13 cellular contexts compared by ENCODE assay signal in the genomic region with DNA sequence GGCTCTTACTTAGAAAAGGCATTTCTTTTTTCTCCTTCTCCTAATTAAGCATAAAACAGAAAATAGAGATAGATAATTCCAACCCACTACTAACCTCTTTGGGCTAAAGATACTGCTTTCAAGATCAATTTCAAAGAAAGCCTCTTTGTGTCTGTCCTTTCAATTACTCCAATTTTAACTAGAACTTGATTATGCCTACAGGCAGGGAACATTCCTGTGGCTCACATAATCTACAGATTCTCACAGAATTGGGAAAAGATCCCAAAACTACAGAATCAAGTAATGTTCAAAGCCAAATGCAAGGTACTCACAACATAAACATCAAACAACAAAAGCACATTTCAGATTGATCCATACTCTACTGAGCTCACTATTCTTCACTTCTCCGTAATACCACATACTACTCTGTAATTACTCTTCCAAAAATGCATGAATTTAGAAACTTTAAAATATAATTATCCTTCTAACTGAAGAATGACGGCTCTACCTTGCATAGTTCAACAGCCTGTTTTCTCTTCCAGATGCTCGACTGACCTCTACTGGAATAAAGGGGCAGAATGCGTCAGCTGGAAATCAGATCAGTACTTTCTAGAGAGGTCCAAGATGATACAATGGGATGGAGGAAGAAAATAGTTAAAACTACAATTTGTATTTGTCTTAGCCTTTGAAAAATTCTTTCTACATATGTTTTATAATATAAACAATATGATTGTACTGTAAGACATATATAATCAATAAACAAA. TPM values are rescaled to one million over a fixed set of nuclear protein-coding genes. Genes with fewer than 3 reads are reported as not detected.
DNase-seq lines count a peak whose midpoint lies in the region; ATAC-seq and TF ChIP-seq lines count a peak whose summit lies in the region.
"Had no signal": no experiment of that assay in that cellular context is flagged by ENCODE, and none has a peak within 500 bp of the region (broad histone marks: within the 10 kb centered on the region; RNA-seq: fewer than 3 reads in every experiment).

No MANE protein-coding gene starts in this region.

- no peaks in the 10 kb centered on the region for H3K9me2 ChIP-seq in SK-N-SH

- 71% methylated on average over 4 of the region's 4 CpGs for WGBS in SK-N-SH (ENCODE audit: low lambda C conversion rate)
- WGBS in sigmoid colon, 2 donors, result 82 to 86% methylated on average over 4 of the region's 4 CpGs

- H3K4me3 ChIP-seq in SK-N-SH (ENCODE audit: low read depth in 2 of 2, low read length in 1 of 2), result no peak overlapping the region
- no peak overlapping the region for H3K4me3 ChIP-seq in fibroblast of lung (replicated peaks in 1 of 4; ENCODE audit: control extremely low read depth in 1 of 4, insufficient read depth in 1 of 4, low read depth in 3 of 4, low read length in 4 of 4)
- H3K4me3 ChIP-seq in sigmoid colon, result no peak overlapping the region
- H3K4me3 ChIP-seq: esophagus muscularis mucosa had no signal

- no peak for TF ChIP-seq EP300 in SK-N-SH (IDR thresholded peaks at IDR 0.05; ENCODE audit: borderline replicate concordance in 1 of 2, low read depth in 1 of 2, low read length in 1 of 2)
- TF ChIP-seq EP300 in sigmoid colon (IDR thresholded peaks at IDR 0.05), result no peak

- H3K9me3 ChIP-seq in SK-N-SH (no peaks in the 10 kb centered on the region), fibroblast of lung (ENCODE audit: control insufficient read depth, insufficient read depth, low read depth, low read length) (no peaks in the 10 kb centered on the region), sigmoid colon (no peaks in the 10 kb centered on the region)
- H3K9me3 ChIP-seq: esophagus muscularis mucosa had no signal

- H3K27me3 ChIP-seq in SK-N-SH (ENCODE audit: insufficient read depth) (no peaks in the 10 kb centered on the region), fibroblast of lung (ENCODE audit: control insufficient read depth, insufficient read depth, low read length) (no peaks in the 10 kb centered on the region), sigmoid colon (no peaks in the 10 kb centered on the region)
- H3K27me3 ChIP-seq: esophagus muscularis mucosa had no signal

- TF ChIP-seq POLR2A in sigmoid colon (IDR thresholded peaks at IDR 0.05), result no peak

- TF ChIP-seq RAD21 in SK-N-SH (IDR thresholded peaks at IDR 0.05; ENCODE audit: low read length), result peak; percentile 71

- intact Hi-C loops in sigmoid colon (cut with DNase I), result no loop called here
- intact Hi-C loops in left colon (cut with DNase I, micrococcal nuclease), result no loop called here

- no peak for ATAC-seq in SK-N-SH treated with all-trans-retinoic acid at 6 μM for 48 hours
- no peak for ATAC-seq in left colon

- H3K79me2 ChIP-seq in SK-N-SH (ENCODE audit: insufficient read depth), result peaks cover 81% of the 10 kb centered on the region
- peaks cover 26% of the 10 kb centered on the region for H3K79me2 ChIP-seq in fibroblast of lung (ENCODE audit: control insufficient read depth, insufficient read depth, low read length)

- H2AFZ ChIP-seq in SK-N-SH (ENCODE audit: low read depth) (no peak overlapping the region), fibroblast of lung (ENCODE audit: low read length) (no peak overlapping the region)

- H3F3A ChIP-seq in SK-N-SH (replicated peaks; ENCODE audit: insufficient read depth), result no peaks in the 10 kb centered on the region

- TF ChIP-seq CTCF in SK-N-SH (IDR thresholded peaks at IDR 0.05) (peak; percentile 65), RWPE1 (conservative IDR thresholded peaks at IDR 0.05; ENCODE audit: low read depth) (peak; percentile 69), fibroblast of lung (conservative IDR thresholded peaks at IDR 0.05 in 1 of 2, IDR thresholded peaks at IDR 0.05 in 1 of 2; ENCODE audit: low read depth in 1 of 2, low read length in 2 of 2) (peak; percentile 58 to 59), sigmoid colon (IDR thresholded peaks at IDR 0.05) (no peak)

- H4K20me1 ChIP-seq in SK-N-SH (ENCODE audit: insufficient read depth), result 0 out of 2 replicates have a peak, but pooled peaks cover 4% of the 10 kb centered on the region
- peaks cover 2% of the 10 kb centered on the region for H4K20me1 ChIP-seq in fibroblast of lung (ENCODE audit: control insufficient read depth, extremely low read depth, insufficient read depth, low read length)

- DNase-seq in SK-N-SH (no peak), RWPE1 (ENCODE audit: low spot score) (peak; percentile 50), fibroblast of lung (ENCODE audit: low read depth in 2 of 2) (peak; percentile 18 to 39), renal cortical epithelial cell (ENCODE audit: low read depth) (peak; percentile 11), sigmoid colon (no peak), left colon (no peak)
- no peak for DNase-seq in effector CD4-positive, alpha-beta T cell
- DNase-seq: activated CD4-positive, alpha-beta memory T cell treated with anti-CD3 and anti-CD28 coated beads, Interleukin-2, amount 10 ng/mL, durations not matched to agents 7 days and 5 days; CD4-positive, CD25-positive, alpha-beta regulatory T cell; NCI-H1092 treated with DMSO at 0.1 percent for 48 hours; SHP77 treated with DMSO at 0.1 percent for 48 hours had no signal

- H3K4me2 ChIP-seq in SK-N-SH (no peak overlapping the region), fibroblast of lung (ENCODE audit: extremely low read depth, insufficient read depth, low read length) (no peak overlapping the region)

- POLR2A ChIA-PET in SK-N-SH (lab: Yijun Ruan, JAX), result interaction anchor here (0.8 kb wide), 1 partner anchor 9 kb away, joined by 3 read pairs; no protein-coding TSS in a partner anchor
- POLR2A ChIA-PET in RWPE1 (lab: Yijun Ruan, JAX; ENCODE audit: low non-redundant PET), result no interaction called here

- H3K4me1 ChIP-seq in SK-N-SH (ENCODE audit: control insufficient read depth in 1 of 2, insufficient read depth in 2 of 2, low read depth in 1 of 2, low read length in 1 of 2) (peaks cover 8 to 9% of the 10 kb centered on the region in 2 experiments), fibroblast of lung (ENCODE audit: control insufficient read depth, extremely low read depth, insufficient read depth, low read length) (peaks cover 2% of the 10 kb centered on the region), sigmoid colon (peaks cover 0 to 16% (median 12%) of the 10 kb centered on the region in 4 donors)

- H3K9ac ChIP-seq in SK-N-SH, result no peak overlapping the region
- no peak overlapping the region for H3K9ac ChIP-seq in fibroblast of lung (ENCODE audit: insufficient read depth, low read length)

- H3K36me3 ChIP-seq in SK-N-SH (replicated peaks in 1 of 2; ENCODE audit: control insufficient read depth in 1 of 2, insufficient read depth in 2 of 2, low read length in 1 of 2), result peaks cover 59% of the 10 kb centered on the region in 2 experiments
- H3K36me3 ChIP-seq in fibroblast of lung (ENCODE audit: control insufficient read depth, insufficient read depth, low read length), result no peaks in the 10 kb centered on the region
- H3K36me3 ChIP-seq in sigmoid colon, result peaks cover 0 to 18% (median 2%) of the 10 kb centered on the region in 4 donors

- H3K27ac ChIP-seq in SK-N-SH (ENCODE audit: low read depth in 2 of 2, low read length in 1 of 2) (no peak overlapping the region), RWPE1 (no peak overlapping the region), fibroblast of lung (ENCODE audit: insufficient read depth, low read length) (no peak overlapping the region), sigmoid colon (no peak overlapping the region)
- H3K27ac ChIP-seq: esophagus muscularis mucosa had no signal

- CTCF ChIA-PET in SK-N-SH (lab: Yijun Ruan, JAX), result interaction anchor here (0.8 to 3.9 kb wide), 9 partner anchors 9 to 793 kb away, joined by 3 to 31 read pairs (median 7); a partner anchor contains a TSS
- CTCF ChIA-PET in RWPE1 (lab: Yijun Ruan, JAX), result interaction anchor here (0.6 to 2.7 kb wide), 6 partner anchors 12 to 626 kb away, joined by 3 to 24 read pairs (median 4); no protein-coding TSS in a partner anchor

TF ChIP-seq in SK-N-SH, 30 proteins besides CTCF, POLR2A, EP300 and RAD21:
- TF ChIP-seq, protein P1, sequence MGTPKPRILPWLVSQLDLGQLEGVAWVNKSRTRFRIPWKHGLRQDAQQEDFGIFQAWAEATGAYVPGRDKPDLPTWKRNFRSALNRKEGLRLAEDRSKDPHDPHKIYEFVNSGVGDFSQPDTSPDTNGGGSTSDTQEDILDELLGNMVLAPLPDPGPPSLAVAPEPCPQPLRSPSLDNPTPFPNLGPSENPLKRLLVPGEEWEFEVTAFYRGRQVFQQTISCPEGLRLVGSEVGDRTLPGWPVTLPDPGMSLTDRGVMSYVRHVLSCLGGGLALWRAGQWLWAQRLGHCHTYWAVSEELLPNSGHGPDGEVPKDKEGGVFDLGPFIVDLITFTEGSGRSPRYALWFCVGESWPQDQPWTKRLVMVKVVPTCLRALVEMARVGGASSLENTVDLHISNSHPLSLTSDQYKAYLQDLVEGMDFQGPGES (IDR thresholded peaks at IDR 0.05; ENCODE audit: low read depth, low read length), result no peak
- TF ChIP-seq SMC3 (IDR thresholded peaks at IDR 0.05; ENCODE audit: low read depth, low read length) (peak; percentile 37; the same call in 1 of the 2 replicates), RCOR1 (IDR thresholded peaks at IDR 0.05; ENCODE audit: low read length) (no peak)
TF ChIP-seq in SK-N-SH: peak in this region for 1.

TF ChIP-seq in SK-N-SH treated with all-trans-retinoic acid at 6 μM for 48 hours, 23 proteins besides CTCF, POLR2A, EP300 and RAD21 (continues in another document):
- TF ChIP-seq, protein P2, sequence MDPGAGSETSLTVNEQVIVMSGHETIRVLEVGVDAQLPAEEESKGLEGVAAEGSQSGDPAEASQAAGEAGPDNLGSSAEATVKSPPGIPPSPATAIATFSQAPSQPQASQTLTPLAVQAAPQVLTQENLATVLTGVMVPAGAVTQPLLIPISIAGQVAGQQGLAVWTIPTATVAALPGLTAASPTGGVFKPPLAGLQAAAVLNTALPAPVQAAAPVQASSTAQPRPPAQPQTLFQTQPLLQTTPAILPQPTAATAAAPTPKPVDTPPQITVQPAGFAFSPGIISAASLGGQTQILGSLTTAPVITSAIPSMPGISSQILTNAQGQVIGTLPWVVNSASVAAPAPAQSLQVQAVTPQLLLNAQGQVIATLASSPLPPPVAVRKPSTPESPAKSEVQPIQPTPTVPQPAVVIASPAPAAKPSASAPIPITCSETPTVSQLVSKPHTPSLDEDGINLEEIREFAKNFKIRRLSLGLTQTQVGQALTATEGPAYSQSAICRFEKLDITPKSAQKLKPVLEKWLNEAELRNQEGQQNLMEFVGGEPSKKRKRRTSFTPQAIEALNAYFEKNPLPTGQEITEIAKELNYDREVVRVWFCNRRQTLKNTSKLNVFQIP (CRISPR knock-in tag; IDR thresholded peaks at IDR 0.05; ENCODE audit: borderline replicate concordance, low read depth), result no peak

RNA-seq across cellular contexts. Expression of a gene that starts 3.9 kb away (rescaled TPM):
- polyA plus RNA-seq in SK-N-SH (2012; rRNA removed) (6.1 and 12.0 TPM in 2 replicates), fibroblast of lung (8.8 and 10.9 TPM in 2 replicates), sigmoid colon (10 to 100 TPM in 1 of 3 donors, 1 to 10 TPM in 2; 6.6 to 11.6 (median 9.8) TPM)
- polyA plus RNA-seq in SK-N-SH (2012; cell fraction: cytosol; rRNA removed), result 11.2 and 13.9 TPM in 2 replicates
- polyA plus RNA-seq in SK-N-SH (2012; cell fraction: nucleus; rRNA removed), result 5.6 and 15.7 TPM in 2 replicates
- total RNA-seq in fibroblast of lung (9.8 and 10.9 TPM in 2 replicates), renal cortical epithelial cell (14.1 and 28.6 TPM in 2 replicates), sigmoid colon (10 to 100 TPM in 1 of 4 donors, 1 to 10 TPM in 3; 8.3 to 11.4 (median 9.1) TPM), left colon (10 to 100 TPM; 12.6 to 15.4 TPM)
- 6.9 and 7.4 TPM in 2 replicates for polyA plus RNA-seq in fibroblast of lung (2012)
- 0.30 and 0.39 TPM in 2 replicates for polyA minus RNA-seq in fibroblast of lung (ENCODE audit: low replicate concordance)

Comparison
In these comparisons a context has a peak if more than half of its experiments do, and no peak if none do; other contexts are left out.
1. DNase-seq: peak in RWPE1 (single experiment), fibroblast of lung (2 of 2) and renal cortical epithelial cell (single experiment); none in SK-N-SH (single experiment), sigmoid colon (single experiment), left colon (0 of 2) and effector CD4-positive, alpha-beta T cell (single experiment).
2. CTCF ChIP-seq: peak in SK-N-SH (single experiment), RWPE1 (single experiment) and fibroblast of lung (2 of 2); none in sigmoid colon (0 of 4).